ENCODE assay signal across 15 cellular contexts in genomic region chr5:148107608-148108007, GRCh38. TPM values are rescaled to one million over a fixed set of nuclear protein-coding genes. Genes with fewer than 3 reads are reported as not detected.
DNase-seq lines count a peak whose midpoint lies in the region; ATAC-seq, FAIRE-seq and TF ChIP-seq lines count a peak whose summit lies in the region.
"Had no signal": no experiment of that assay in that cellular context is flagged by ENCODE, and none has a peak within 500 bp of the region (broad histone marks: within the 10 kb centered on the region; RNA-seq: fewer than 3 reads in every experiment).

No MANE protein-coding gene starts in this region.

- TF ChIP-seq EP300 in H1 (IDR thresholded peaks at IDR 0.05; ENCODE audit: borderline replicate concordance in 1 of 2, low read depth in 2 of 2, low read length in 2 of 2) = no peak

- no peak for DNase-seq in heart right ventricle
- no peak for DNase-seq in left cardiac atrium
- peak; percentile 17 for DNase-seq in NCI-H82 treated with DMSO at 0.1 percent for 48 hours (lab: John Stamatoyannopoulos, UW; ENCODE audit: unreplicated experiment)
- no peak for DNase-seq in H1 (ENCODE audit: low read depth in 1 of 2, low spot score in 2 of 2)
- peak; percentile 23 for DNase-seq in renal cortical epithelial cell (ENCODE audit: low read depth)
- no peak for DNase-seq in thyroid gland
- no peak for DNase-seq in NOMO-1 treated with dmso at 0.1 percent for 144 hours (lab: John Stamatoyannopoulos, UW; ENCODE audit: unreplicated experiment)
- DNase-seq in DMS 273 (lab: John Stamatoyannopoulos, UW; ENCODE audit: unreplicated experiment) = no peak
- DNase-seq: effector CD4-positive, alpha-beta T cell; H7; NCI-H1092; small intestine; T-helper 2 cell had no signal

- no peaks in the 10 kb centered on the region for H4K20me1 ChIP-seq in H1 (replicated peaks in 1 of 2; ENCODE audit: control insufficient read depth in 1 of 2, insufficient read depth in 2 of 2, low read length in 2 of 2)

- H3K18ac ChIP-seq in H1 (ENCODE audit: extremely low read depth, low read length) = no peak overlapping the region

- TF ChIP-seq CTCF in heart right ventricle (IDR thresholded peaks at IDR 0.05) = peak in 6 of 9 donors; percentile 21 to 49 (median 30)
- peak in 2 of 3 experiments; percentile 9 to 25; a peak in 2 of 4 replicates for TF ChIP-seq CTCF in H1 (IDR thresholded peaks at IDR 0.05; ENCODE audit: control extremely low read depth in 1 of 3, insufficient read depth in 1 of 3, low read depth in 1 of 3, low read length in 3 of 3)
- TF ChIP-seq CTCF in thyroid gland (IDR thresholded peaks at IDR 0.05) = peak in 1 of 6 experiments; percentile 17

- no peak overlapping the region for H4K8ac ChIP-seq in H1 (ENCODE audit: extremely low read depth, insufficient read depth, low read length)

- H3K4me1 ChIP-seq in heart right ventricle = no peaks in the 10 kb centered on the region
- H3K4me1 ChIP-seq in H1 (replicated peaks in 1 of 4; ENCODE audit: control insufficient read depth in 3 of 4, insufficient read depth in 4 of 4, low read length in 3 of 4) = no peaks in the 10 kb centered on the region
- H3K4me1 ChIP-seq in thyroid gland = no peaks in the 10 kb centered on the region

- CTCF ChIA-PET in H1 (lab: Charles Lee; ENCODE audit: partially characterized antibody) = interaction anchor here (0.8 to 1.9 kb wide), 7 partner anchors 22 to 359 kb away, joined by 3 to 5 read pairs (median 4); no protein-coding TSS in a partner anchor

- TF ChIP-seq POLR2A in H1 (IDR thresholded peaks at IDR 0.05; ENCODE audit: control extremely low read depth in 1 of 2, low read depth in 2 of 2, low read length in 2 of 2) = no peak
- TF ChIP-seq POLR2A in thyroid gland (IDR thresholded peaks at IDR 0.05) = no peak

- no peak overlapping the region for H2AFZ ChIP-seq in H1 (ENCODE audit: low read length)

- H3K23me2 ChIP-seq in H1 (ENCODE audit: low read depth, low read length) = no peaks in the 10 kb centered on the region

- intact Hi-C loops in heart right ventricle (cut with DNase I) (loop anchor here in 3 of 10 donors (1.0 to 5.0 kb wide), 2 partner anchors 155 to 158 kb away; no protein-coding TSS in a partner anchor), left cardiac atrium (cut with DNase I) (no loop called here), thyroid gland (cut with DNase I) (no loop called here)

- no peaks in the 10 kb centered on the region for H3K79me1 ChIP-seq in H1 (ENCODE audit: low read depth, low read length)

- H2BK12ac ChIP-seq in H1 (ENCODE audit: low read depth, low read length) = no peak overlapping the region

- no peak overlapping the region for H3K9ac ChIP-seq in H1 (replicated peaks in 1 of 4; ENCODE audit: extremely low read depth in 1 of 4, low read depth in 3 of 4, low read length in 3 of 4)

- H2BK20ac ChIP-seq in H1 (ENCODE audit: low read length) = no peak overlapping the region

- H3K27ac ChIP-seq in heart right ventricle (no peak overlapping the region), H1 (ENCODE audit: low read depth, low read length) (no peak overlapping the region), thyroid gland (no peak overlapping the region)

- no peaks in the 10 kb centered on the region for H3K79me2 ChIP-seq in H1 (ENCODE audit: control insufficient read depth in 1 of 2, insufficient read depth in 2 of 2, low read length in 2 of 2)

- H3K4me3 ChIP-seq in heart right ventricle (no peak overlapping the region), H1 (ENCODE audit: extremely low read depth in 1 of 4, insufficient read depth in 2 of 4, low read depth in 3 of 4, low read length in 4 of 4) (no peak overlapping the region), thyroid gland (replicated peaks in 1 of 3) (no peak overlapping the region)

- no peak overlapping the region for H3K56ac ChIP-seq in H1 (replicated peaks; ENCODE audit: insufficient read length, low read depth, low read length)

- ATAC-seq in heart right ventricle (no peak), left cardiac atrium (no peak)
- ATAC-seq: stimulated activated memory B cell treated with anti-CD40 and anti-IgM and Interleukin-4, amounts not matched to agents 10 μg/mL and 1 μg/mL and 100 μg/mL, for 72 hours had no signal

- FAIRE-seq in H1 (lab: Jason Lieb, UNC) = peak; percentile 62
- FAIRE-seq: small intestine had no signal

- no peak overlapping the region for H2AK5ac ChIP-seq in H1 (ENCODE audit: low read depth, low read length)

- no peak overlapping the region for H3K4ac ChIP-seq in H1 (replicated peaks; ENCODE audit: insufficient read length, low read depth, low read length)

- H3K4me2 ChIP-seq in H1 (ENCODE audit: insufficient read depth in 1 of 2, low read depth in 2 of 2, low read length in 2 of 2) = no peak overlapping the region

- H4K91ac ChIP-seq in H1 (replicated peaks; ENCODE audit: insufficient read length, low read length) = no peak overlapping the region

- H3K23ac ChIP-seq in H1 (ENCODE audit: insufficient read length) = no peak overlapping the region

- peak; percentile 66 to 67 for TF ChIP-seq RAD21 in H1 (IDR thresholded peaks at IDR 0.05 in 1 of 2, conservative IDR thresholded peaks at IDR 0.05 in 1 of 2; ENCODE audit: low read depth in 2 of 2, low read length in 2 of 2)

- no peaks in the 10 kb centered on the region for H3K9me3 ChIP-seq in heart right ventricle
- no peaks in the 10 kb centered on the region for H3K9me3 ChIP-seq in H1 (ENCODE audit: insufficient read depth in 2 of 2, low read depth in 1 of 2, low read length in 1 of 2)
- no peaks in the 10 kb centered on the region for H3K9me3 ChIP-seq in thyroid gland

- H3K27me3 ChIP-seq in heart right ventricle = peaks cover 0 to 3% (median 0%) of the 10 kb centered on the region in 7 donors
- H3K27me3 ChIP-seq in H1 (replicated peaks in 1 of 4; ENCODE audit: control insufficient read depth in 3 of 4, extremely low read depth in 1 of 4, insufficient read depth in 3 of 4, low read length in 3 of 4) = no peaks in the 10 kb centered on the region
- no peaks in the 10 kb centered on the region for H3K27me3 ChIP-seq in thyroid gland

- no peak overlapping the region for H2BK120ac ChIP-seq in H1 (replicated peaks; ENCODE audit: low read depth, low read length)

- no peak overlapping the region for H2BK5ac ChIP-seq in H1 (ENCODE audit: low read depth, low read length)

- H3K36me3 ChIP-seq in heart right ventricle (no peaks in the 10 kb centered on the region), H1 (ENCODE audit: control insufficient read depth in 2 of 4, insufficient read depth in 4 of 4, low read length in 3 of 4) (peaks cover 0 to 43% (median 0%) of the 10 kb centered on the region in 4 experiments; a peak in 3 of 8 replicates), thyroid gland (no peaks in the 10 kb centered on the region)

- H3K14ac ChIP-seq in H1 (ENCODE audit: insufficient read length) = no peak overlapping the region

- no peak overlapping the region for H4K5ac ChIP-seq in H1 (ENCODE audit: insufficient read length, low read depth, low read length)

- H2BK15ac ChIP-seq in H1 (ENCODE audit: low read length) = no peak overlapping the region

- 28 to 35% methylated on average over 3 of the region's 3 CpGs for WGBS in heart right ventricle, 2 donors
- WGBS in H1 (ENCODE audit: extremely low coverage in 1 of 2, insufficient coverage in 1 of 2, insufficient read length in 1 of 2, insufficient replicate concordance in 2 of 2, low coverage in 1 of 2, low lambda C conversion rate in 2 of 2, missing lambda C conversion rate in 1 of 2), 2 experiments = 58% methylated on average over 3 of the region's 3 CpGs; no CpG with 5 or more reads in 1 of the 2 experiments
- WGBS in thyroid gland, 2 donors = 22 to 26% methylated on average over 3 of the region's 3 CpGs

- POLR2A ChIA-PET in H1 (lab: Charles Lee; ENCODE audit: partially characterized antibody) = no interaction called here

TF ChIP-seq in H1, 55 proteins besides CTCF, POLR2A, EP300 and RAD21 (continues in another document):
- no peak for TF ChIP-seq CREB1 (IDR thresholded peaks at IDR 0.05)
- no peak for TF ChIP-seq GABPA (IDR thresholded peaks at IDR 0.05; ENCODE audit: borderline replicate concordance, insufficient read depth, low read length)
- TF ChIP-seq E2F6 (IDR thresholded peaks at IDR 0.05) = no peak

RNA-seq across cellular contexts. Expression of gene SPINK5, which starts 43.8 kb away (rescaled TPM):
- 1 to 10 TPM in 1 of 10 donors, under 1 TPM in 8, not detected in 1; 0.07 to 1.2 (median 0.19) TPM for total RNA-seq in heart right ventricle
- 1 to 10 TPM; 1.4 to 3.4 TPM for polyA plus RNA-seq in heart right ventricle
- under 1 TPM; 0.18 to 0.65 TPM for total RNA-seq in left cardiac atrium
- total RNA-seq in H1 (2021; fragmentation: NEBNext Ultra II Directional; extraction: Animal tissue kit (Norgen Biotek cat#: 25700)) = 2.0 and 2.2 TPM in 2 replicates
- polyA plus RNA-seq in H1 (2011; rRNA removed) = 0.97 and 1.4 TPM in 2 replicates
- polyA plus RNA-seq in H1 (2011; cell fraction: cytosol; rRNA removed) = 2.5 TPM
- polyA plus RNA-seq in H1 (2011; cell fraction: nucleus; rRNA removed) = 7.3 TPM
- polyA plus RNA-seq in H1 (2012, experiment 1 of 2) = 2.8 to 5.1 TPM (median 3.4 TPM) in 4 replicates
- polyA plus RNA-seq in H1 (2012, experiment 2 of 2) = 0.37 TPM
- polyA plus RNA-seq in H1 (2013, experiment 1 of 2) = 5.6 TPM
- 5.0 TPM for polyA plus RNA-seq in H1 (2013, experiment 2 of 2)
- 0.63 and 2.5 TPM in 2 replicates for polyA minus RNA-seq in H1 (2011; rRNA and poly(A)+ RNA removed)
- polyA minus RNA-seq in H1 (2011; cell fraction: cytosol; rRNA and poly(A)+ RNA removed) = 0.51 TPM
- polyA minus RNA-seq in H1 (2011; cell fraction: nucleus; rRNA and poly(A)+ RNA removed) = 5.9 TPM
- total RNA-seq in renal cortical epithelial cell = 0.25 TPM in 1 of 2 replicates, not detected in the other
- 1 to 10 TPM in 1 of 4 donors, under 1 TPM in 1, not detected in 2; 0.13 to 6.7 TPM for total RNA-seq in thyroid gland
- total RNA-seq: osteoblast had no signal

Comparison
In these comparisons a context has a peak if more than half of its experiments do, and no peak if none do; other contexts are left out.
1. DNase-seq: peak in NCI-H82 treated with DMSO at 0.1 percent for 48 hours (single experiment) and renal cortical epithelial cell (single experiment); none in heart right ventricle (0 of 2), left cardiac atrium (single experiment), H1 (0 of 2), thyroid gland (0 of 2), NOMO-1 treated with dmso at 0.1 percent for 144 hours (single experiment) and DMS 273 (single experiment).